ENCODE assay signal across 16 cellular contexts in the genomic region with DNA sequence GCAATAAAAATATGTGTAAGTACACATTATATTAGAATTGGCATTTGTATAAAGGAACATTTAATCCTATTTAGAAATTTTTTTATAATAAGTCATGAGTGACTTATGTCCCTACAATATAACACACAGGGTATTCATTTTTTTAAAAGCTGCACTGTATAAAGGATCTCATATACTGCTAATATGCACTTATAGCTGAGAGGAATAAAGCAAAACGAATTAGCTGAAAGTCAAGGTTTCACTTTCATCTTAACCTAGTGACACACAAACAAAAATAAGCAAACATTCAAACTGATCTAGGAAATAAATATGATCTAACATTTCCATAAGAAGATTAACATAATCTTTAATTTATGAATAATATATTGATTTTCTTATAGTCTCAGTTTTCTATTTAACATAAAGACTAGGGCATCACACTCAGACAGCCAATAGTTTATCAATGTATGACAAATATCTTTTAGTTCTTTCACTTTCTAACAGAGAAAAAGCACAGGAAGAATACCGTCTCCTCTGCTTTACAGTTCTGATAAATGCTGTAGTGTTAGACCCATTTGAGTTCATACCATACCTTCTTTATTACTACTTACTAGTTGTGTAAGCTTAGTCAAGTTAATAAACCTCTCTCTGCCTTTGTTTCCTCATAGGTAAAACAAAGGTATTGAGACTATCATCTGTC. TPM values are rescaled to one million over a fixed set of nuclear protein-coding genes. Genes with fewer than 3 reads are reported as not detected.
A peak's percentile ranks its signal among the peaks of the same experiment; 100 is the strongest.
DNase-seq lines count a peak whose midpoint lies in the region; ATAC-seq and TF ChIP-seq lines count a peak whose summit lies in the region.
"Had no signal": no experiment of that assay in that cellular context is flagged by ENCODE, and none has a peak within 500 bp of the region (broad histone marks: within the 10 kb centered on the region; RNA-seq: fewer than 3 reads in every experiment).

No MANE protein-coding gene starts in this region.

- peak overlapping the region; percentile 36 for H2AFZ ChIP-seq in neuron (ENCODE audit: low read depth, low read length)

- peaks cover 7% of the 10 kb centered on the region for H3K4me1 ChIP-seq in neuron (ENCODE audit: insufficient read depth, low read length)
- H3K4me1 ChIP-seq: pancreas had no signal

- CTCF ChIA-PET in activated CD8-positive, alpha-beta T cell treated with anti-CD3 and anti-CD28 coated beads, Interleukin-2, amount 10 ng/mL, durations not matched to agents 7 days and 5 days (lab: Charles Lee) = interaction anchor here (0.6 to 1.0 kb wide), 3 partner anchors 43 to 1587 kb away, joined by 3 read pairs; partner anchors contain the start of genes DCDC1 and DNAJC24
- CTCF ChIA-PET in activated CD8-positive, alpha-beta T cell treated with anti-CD3 and anti-CD28 coated beads for 36 hours (lab: Charles Lee) = no interaction called here

- ATAC-seq in activated CD8-positive, alpha-beta T cell treated with anti-CD3 and anti-CD28 coated beads, Interleukin-2, amount 10 ng/mL, durations not matched to agents 7 days and 5 days = peak; percentile 44
- ATAC-seq in activated CD8-positive, alpha-beta T cell treated with anti-CD3 and anti-CD28 coated beads for 36 hours = no peak
- ATAC-seq in GM21576 (IDR thresholded peaks at IDR 0.05; ENCODE audit: unreplicated experiment) (peak; percentile 79), HG03439 (IDR thresholded peaks at IDR 0.05; ENCODE audit: unreplicated experiment) (peak; percentile 58), GM21737 (IDR thresholded peaks at IDR 0.05; ENCODE audit: unreplicated experiment) (no peak)
- ATAC-seq: pancreas had no signal

- no peak for DNase-seq in activated CD8-positive, alpha-beta T cell treated with anti-CD3 and anti-CD28 coated beads, Interleukin-2, amount 10 ng/mL, durations not matched to agents 7 days and 5 days
- DNase-seq in activated CD8-positive, alpha-beta T cell treated with anti-CD3 and anti-CD28 coated beads for 36 hours = no peak
- DNase-seq in DMS153 (lab: John Stamatoyannopoulos, UW) (no peak), DMS 273 (lab: John Stamatoyannopoulos, UW; ENCODE audit: unreplicated experiment) (no peak)
- DNase-seq: ACHN; NCI-H345; pancreas; RPMI8226; stimulated activated CD8-positive, alpha-beta memory T cell treated with anti-CD3 and anti-CD28 coated beads, Interleukin-4, amount 100 ng/mL, for 48 hours; T-helper 9 cell had no signal

- H3K4me3 Mint-ChIP-seq in activated CD8-positive, alpha-beta T cell treated with anti-CD3 and anti-CD28 coated beads, Interleukin-2, amount 10 ng/mL, durations not matched to agents 7 days and 5 days = no peak overlapping the region
- H3K4me3 Mint-ChIP-seq in activated CD8-positive, alpha-beta T cell treated with anti-CD3 and anti-CD28 coated beads for 36 hours = no peak overlapping the region
- H3K4me3 Mint-ChIP-seq: mesothelial cell of epicardium had no signal

- H3K36me3 ChIP-seq in neuron (ENCODE audit: insufficient read depth, low read length) = no peaks in the 10 kb centered on the region
- H3K36me3 ChIP-seq: pancreas had no signal

- H3K4me3 ChIP-seq in neuron (ENCODE audit: low read length) = no peak overlapping the region
- H3K4me3 ChIP-seq: pancreas had no signal

- POLR2A ChIA-PET in activated CD8-positive, alpha-beta T cell treated with anti-CD3 and anti-CD28 coated beads, Interleukin-2, amount 10 ng/mL, durations not matched to agents 7 days and 5 days (lab: Charles Lee) = no interaction called here
- POLR2A ChIA-PET in activated CD8-positive, alpha-beta T cell treated with anti-CD3 and anti-CD28 coated beads for 36 hours (lab: Charles Lee) = no interaction called here

- no peaks in the 10 kb centered on the region for H3K9me3 ChIP-seq in neuron (ENCODE audit: low read length)
- H3K9me3 ChIP-seq: pancreas had no signal

- no peaks in the 10 kb centered on the region for H3K9me3 Mint-ChIP-seq in activated CD8-positive, alpha-beta T cell treated with anti-CD3 and anti-CD28 coated beads, Interleukin-2, amount 10 ng/mL, durations not matched to agents 7 days and 5 days (ENCODE audit: insufficient read depth)
- H3K9me3 Mint-ChIP-seq in activated CD8-positive, alpha-beta T cell treated with anti-CD3 and anti-CD28 coated beads for 36 hours = peaks cover 6% of the 10 kb centered on the region

- H3K4me1 Mint-ChIP-seq in activated CD8-positive, alpha-beta T cell treated with anti-CD3 and anti-CD28 coated beads, Interleukin-2, amount 10 ng/mL, durations not matched to agents 7 days and 5 days (ENCODE audit: low read depth) = peaks cover 4% of the 10 kb centered on the region
- peaks cover 5% of the 10 kb centered on the region for H3K4me1 Mint-ChIP-seq in activated CD8-positive, alpha-beta T cell treated with anti-CD3 and anti-CD28 coated beads for 36 hours (ENCODE audit: low read depth)
- H3K4me1 Mint-ChIP-seq: mesothelial cell of epicardium had no signal

- no peaks in the 10 kb centered on the region for H3K36me3 Mint-ChIP-seq in activated CD8-positive, alpha-beta T cell treated with anti-CD3 and anti-CD28 coated beads, Interleukin-2, amount 10 ng/mL, durations not matched to agents 7 days and 5 days (ENCODE audit: low read depth)
- H3K36me3 Mint-ChIP-seq in activated CD8-positive, alpha-beta T cell treated with anti-CD3 and anti-CD28 coated beads for 36 hours (ENCODE audit: low read depth) = no peaks in the 10 kb centered on the region
- H3K36me3 Mint-ChIP-seq: activated naive CD8-positive, alpha-beta T cell; mesothelial cell of epicardium had no signal

- intact Hi-C loops in activated CD8-positive, alpha-beta T cell treated with anti-CD3 and anti-CD28 coated beads for 36 hours (cut with micrococcal nuclease) = no loop called here

- no peak overlapping the region for H3K27ac Mint-ChIP-seq in activated CD8-positive, alpha-beta T cell treated with anti-CD3 and anti-CD28 coated beads, Interleukin-2, amount 10 ng/mL, durations not matched to agents 7 days and 5 days
- H3K27ac Mint-ChIP-seq in activated CD8-positive, alpha-beta T cell treated with anti-CD3 and anti-CD28 coated beads for 36 hours = no peak overlapping the region
- H3K27ac Mint-ChIP-seq: activated naive CD8-positive, alpha-beta T cell; mesothelial cell of epicardium had no signal

- H3K27me3 ChIP-seq in neuron (ENCODE audit: insufficient read depth, low read length) = no peaks in the 10 kb centered on the region
- H3K27me3 ChIP-seq: pancreas had no signal

- H3K27me3 Mint-ChIP-seq in activated CD8-positive, alpha-beta T cell treated with anti-CD3 and anti-CD28 coated beads, Interleukin-2, amount 10 ng/mL, durations not matched to agents 7 days and 5 days (ENCODE audit: low read depth) = no peaks in the 10 kb centered on the region
- peaks cover 4% of the 10 kb centered on the region for H3K27me3 Mint-ChIP-seq in activated CD8-positive, alpha-beta T cell treated with anti-CD3 and anti-CD28 coated beads for 36 hours

- TF ChIP-seq CTCF in activated CD8-positive, alpha-beta T cell treated with anti-CD3 and anti-CD28 coated beads for 36 hours (IDR thresholded peaks at IDR 0.05) = no peak

RNA-seq across cellular contexts. Expression of gene DCDC1, which starts 42.9 kb away (rescaled TPM):
- total RNA-seq in activated CD8-positive, alpha-beta T cell treated with anti-CD3 and anti-CD28 coated beads, Interleukin-2, amount 10 ng/mL, durations not matched to agents 7 days and 5 days = not detected
- not detected for total RNA-seq in activated CD8-positive, alpha-beta T cell treated with anti-CD3 and anti-CD28 coated beads for 36 hours

RNA-seq across cellular contexts. Expression of gene DNAJC24, which starts 43.1 kb away (rescaled TPM):
- total RNA-seq in activated CD8-positive, alpha-beta T cell treated with anti-CD3 and anti-CD28 coated beads, Interleukin-2, amount 10 ng/mL, durations not matched to agents 7 days and 5 days = 10 to 100 TPM; 13.7 to 15.8 TPM
- 10 to 100 TPM; 12.6 to 13.0 TPM for total RNA-seq in activated CD8-positive, alpha-beta T cell treated with anti-CD3 and anti-CD28 coated beads for 36 hours

Comparison
In these comparisons a context has a peak if more than half of its experiments do, and no peak if none do; other contexts are left out.
1. ATAC-seq: peak in activated CD8-positive, alpha-beta T cell treated with anti-CD3 and anti-CD28 coated beads, Interleukin-2, amount 10 ng/mL, durations not matched to agents 7 days and 5 days (single experiment), GM21576 (single experiment) and HG03439 (single experiment); none in activated CD8-positive, alpha-beta T cell treated with anti-CD3 and anti-CD28 coated beads for 36 hours (single experiment) and GM21737 (single experiment).